Comparison of ENCODE assay signal across 1 cellular context in genomic region chr17:78016852-78017251, GRCh38.
TF ChIP-seq lines count a peak whose summit lies in the region.

No MANE protein-coding gene starts in this region.

TF ChIP-seq in K562, 482 proteins besides CTCF, POLR2A, EP300 and RAD21 (continued from another document):
- TF ChIP-seq E2F1 (CRISPR knock-in tag; IDR thresholded peaks at IDR 0.05) (no peak), CBFA2T2 (conservative IDR thresholded peaks at IDR 0.05) (no peak), SIN3B (IDR thresholded peaks at IDR 0.05; ENCODE audit: low read depth) (no peak), TCF3 (CRISPR knock-in tag; IDR thresholded peaks at IDR 0.05) (no peak), TAL1 (IDR thresholded peaks at IDR 0.05) (peak; percentile 7; the same call in 1 of the 2 replicates), ARID1B (IDR thresholded peaks at IDR 0.05) (peak; percentile 44; the same call in 1 of the 2 replicates), ETV6 (IDR thresholded peaks at IDR 0.05; ENCODE audit: borderline replicate concordance in 1 of 2, low read depth in 2 of 2, low read length in 1 of 2) (no peak), ETV6 (CRISPR knock-in tag; IDR thresholded peaks at IDR 0.05; ENCODE audit: borderline replicate concordance) (no peak), POLR2B (IDR thresholded peaks at IDR 0.05; ENCODE audit: low read depth, partially characterized antibody) (no peak), DEAF1 (CRISPR knock-in tag; IDR thresholded peaks at IDR 0.05) (no peak), NFRKB (IDR thresholded peaks at IDR 0.05; ENCODE audit: low read depth) (no peak), ZBTB43 (CRISPR knock-in tag; IDR thresholded peaks at IDR 0.05) (no peak), CTCFL (IDR thresholded peaks at IDR 0.05; ENCODE audit: borderline replicate concordance, insufficient read depth, low read depth, low read length, poor library complexity, severe bottlenecking) (no peak), HNRNPK (IDR thresholded peaks at IDR 0.05; ENCODE audit: low read depth, low read length, poor library complexity, severe bottlenecking) (no peak), HNRNPL (IDR thresholded peaks at IDR 0.05; ENCODE audit: low read depth, low read length) (no peak), GATA2 (CRISPR knock-in tag; IDR thresholded peaks at IDR 0.05) (no peak), SIX5 (IDR thresholded peaks at IDR 0.05; ENCODE audit: borderline replicate concordance in 1 of 2, insufficient read depth in 1 of 2, low read depth in 1 of 2, low read length in 2 of 2) (no peak), NCOR1 (IDR thresholded peaks at IDR 0.05) (peak; percentile 27; the same call in 1 of the 2 replicates), ZNF695 (CRISPR knock-in tag; IDR thresholded peaks at IDR 0.05) (no peak), KHSRP (IDR thresholded peaks at IDR 0.05) (no peak), NRF1 (conservative IDR thresholded peaks at IDR 0.05 in 1 of 2, IDR thresholded peaks at IDR 0.05 in 1 of 2) (no peak), ZFP36 (IDR thresholded peaks at IDR 0.05; ENCODE audit: low read depth, low read length, partially characterized antibody) (no peak), ZKSCAN3 (CRISPR knock-in tag; IDR thresholded peaks at IDR 0.05) (no peak), PHB2 (IDR thresholded peaks at IDR 0.05; ENCODE audit: low read depth) (no peak), CBFA2T3 (IDR thresholded peaks at IDR 0.05) (peak; percentile 50; the same call in 1 of the 2 replicates)
- TF ChIP-seq, protein P1, sequence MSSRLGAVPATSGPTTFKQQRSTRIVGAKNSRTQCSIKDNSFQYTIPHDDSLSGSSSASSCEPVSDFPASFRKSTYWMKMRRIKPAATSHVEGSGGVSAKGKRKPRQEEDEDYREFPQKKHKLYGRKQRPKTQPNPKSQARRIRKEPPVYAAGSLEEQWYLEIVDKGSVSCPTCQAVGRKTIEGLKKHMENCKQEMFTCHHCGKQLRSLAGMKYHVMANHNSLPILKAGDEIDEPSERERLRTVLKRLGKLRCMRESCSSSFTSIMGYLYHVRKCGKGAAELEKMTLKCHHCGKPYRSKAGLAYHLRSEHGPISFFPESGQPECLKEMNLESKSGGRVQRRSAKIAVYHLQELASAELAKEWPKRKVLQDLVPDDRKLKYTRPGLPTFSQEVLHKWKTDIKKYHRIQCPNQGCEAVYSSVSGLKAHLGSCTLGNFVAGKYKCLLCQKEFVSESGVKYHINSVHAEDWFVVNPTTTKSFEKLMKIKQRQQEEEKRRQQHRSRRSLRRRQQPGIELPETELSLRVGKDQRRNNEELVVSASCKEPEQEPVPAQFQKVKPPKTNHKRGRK (tag; IDR thresholded peaks at IDR 0.05), result no peak
- TF ChIP-seq, protein P2, sequence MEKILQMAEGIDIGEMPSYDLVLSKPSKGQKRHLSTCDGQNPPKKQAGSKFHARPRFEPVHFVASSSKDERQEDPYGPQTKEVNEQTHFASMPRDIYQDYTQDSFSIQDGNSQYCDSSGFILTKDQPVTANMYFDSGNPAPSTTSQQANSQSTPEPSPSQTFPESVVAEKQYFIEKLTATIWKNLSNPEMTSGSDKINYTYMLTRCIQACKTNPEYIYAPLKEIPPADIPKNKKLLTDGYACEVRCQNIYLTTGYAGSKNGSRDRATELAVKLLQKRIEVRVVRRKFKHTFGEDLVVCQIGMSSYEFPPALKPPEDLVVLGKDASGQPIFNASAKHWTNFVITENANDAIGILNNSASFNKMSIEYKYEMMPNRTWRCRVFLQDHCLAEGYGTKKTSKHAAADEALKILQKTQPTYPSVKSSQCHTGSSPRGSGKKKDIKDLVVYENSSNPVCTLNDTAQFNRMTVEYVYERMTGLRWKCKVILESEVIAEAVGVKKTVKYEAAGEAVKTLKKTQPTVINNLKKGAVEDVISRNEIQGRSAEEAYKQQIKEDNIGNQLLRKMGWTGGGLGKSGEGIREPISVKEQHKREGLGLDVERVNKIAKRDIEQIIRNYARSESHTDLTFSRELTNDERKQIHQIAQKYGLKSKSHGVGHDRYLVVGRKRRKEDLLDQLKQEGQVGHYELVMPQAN (IDR thresholded peaks at IDR 0.05; ENCODE audit: borderline replicate concordance), result no peak
- TF ChIP-seq, protein P3, sequence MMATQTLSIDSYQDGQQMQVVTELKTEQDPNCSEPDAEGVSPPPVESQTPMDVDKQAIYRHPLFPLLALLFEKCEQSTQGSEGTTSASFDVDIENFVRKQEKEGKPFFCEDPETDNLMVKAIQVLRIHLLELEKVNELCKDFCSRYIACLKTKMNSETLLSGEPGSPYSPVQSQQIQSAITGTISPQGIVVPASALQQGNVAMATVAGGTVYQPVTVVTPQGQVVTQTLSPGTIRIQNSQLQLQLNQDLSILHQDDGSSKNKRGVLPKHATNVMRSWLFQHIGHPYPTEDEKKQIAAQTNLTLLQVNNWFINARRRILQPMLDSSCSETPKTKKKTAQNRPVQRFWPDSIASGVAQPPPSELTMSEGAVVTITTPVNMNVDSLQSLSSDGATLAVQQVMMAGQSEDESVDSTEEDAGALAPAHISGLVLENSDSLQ (IDR thresholded peaks at IDR 0.05), result no peak
